In the genomic region with DNA sequence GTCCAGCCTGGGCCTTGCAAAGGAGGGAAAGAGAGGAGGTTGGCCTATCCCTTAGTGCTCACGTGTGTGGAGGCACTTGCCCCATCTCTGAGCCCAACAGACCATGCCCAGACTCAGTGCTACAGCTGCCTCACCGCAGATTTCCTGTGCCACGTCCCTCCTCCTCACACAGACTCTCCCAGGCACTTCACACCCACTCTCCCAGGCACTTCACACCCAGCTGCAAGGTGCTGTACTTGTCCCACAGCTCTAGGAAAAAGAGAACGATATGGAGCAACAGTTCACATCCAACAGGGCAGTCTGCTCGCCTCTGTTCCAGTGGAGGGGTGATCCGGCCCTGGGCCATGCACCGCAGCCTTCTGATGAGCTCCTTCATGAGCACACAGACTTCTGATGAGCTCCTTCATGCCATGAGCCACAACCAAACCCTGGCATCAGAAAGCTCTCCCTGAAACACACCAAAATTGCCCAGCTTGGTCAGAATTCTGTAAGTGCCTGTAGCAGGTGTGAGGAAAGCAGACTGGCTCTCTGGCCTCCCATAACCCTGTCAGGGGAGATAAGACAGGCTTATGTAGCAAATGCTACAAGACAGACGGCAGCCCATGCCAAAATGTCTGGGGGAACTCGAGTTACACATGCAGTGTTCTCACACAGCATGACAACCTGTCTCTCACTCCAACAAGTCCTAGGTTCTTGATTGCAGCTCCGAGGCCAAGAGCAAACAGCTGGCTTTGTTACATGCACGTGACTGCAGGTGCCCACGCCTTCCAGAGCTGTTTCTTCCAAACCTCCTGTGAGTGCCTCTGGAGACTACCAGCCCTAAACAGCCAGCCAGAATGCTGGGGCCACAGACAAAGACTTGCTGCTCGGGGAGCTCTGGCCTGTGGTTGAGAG, we compare ENCODE assay signal across 12 cellular contexts.
DNase-seq lines count a peak whose midpoint lies in the region; ATAC-seq and TF ChIP-seq lines count a peak whose summit lies in the region.
"Had no signal": no experiment of that assay in that cellular context is flagged by ENCODE, and none has a peak within 500 bp of the region (broad histone marks: within the 10 kb centered on the region; RNA-seq: fewer than 3 reads in every experiment).

No MANE protein-coding gene starts in this region.

- H3K27me3 Mint-ChIP-seq in activated CD4-positive, alpha-beta T cell treated with anti-CD3 and anti-CD28 coated beads for 36 hours = no peaks in the 10 kb centered on the region
- peaks cover 6% of the 10 kb centered on the region for H3K27me3 Mint-ChIP-seq in Caco-2 (ENCODE audit: insufficient read depth, unreplicated experiment)
- H3K27me3 Mint-ChIP-seq: CD4-positive, alpha-beta memory T cell had no signal

- no peaks in the 10 kb centered on the region for H3K79me2 ChIP-seq in DND-41 (ENCODE audit: insufficient read depth, low read length)

- CTCF ChIA-PET in activated CD4-positive, alpha-beta T cell treated with anti-CD3 and anti-CD28 coated beads for 36 hours (lab: Charles Lee) = no interaction called here
- CTCF ChIA-PET in Caco-2 (lab: Charles Lee) = no interaction called here

- H4K20me1 ChIP-seq in DND-41 (ENCODE audit: insufficient read depth, low read length) = no peaks in the 10 kb centered on the region

- no TSS peak for BruUV-seq in Caco-2 (replicated peaks; lab: Mats Ljungman, UMichigan)

- H3K9me3 ChIP-seq in DND-41 (ENCODE audit: insufficient read depth, low read length, severe bottlenecking) (no peaks in the 10 kb centered on the region), cardiac muscle cell (ENCODE audit: low read depth) (no peaks in the 10 kb centered on the region), Caco-2 (no peaks in the 10 kb centered on the region), MG63 (no peaks in the 10 kb centered on the region)
- H3K9me3 ChIP-seq: suprapubic skin had no signal

- peaks cover 7% of the 10 kb centered on the region for H3K4me1 Mint-ChIP-seq in activated CD4-positive, alpha-beta T cell treated with anti-CD3 and anti-CD28 coated beads for 36 hours
- H3K4me1 Mint-ChIP-seq in Caco-2 (ENCODE audit: low read depth, unreplicated experiment) = no peaks in the 10 kb centered on the region

- H3K4me3 ChIP-seq in DND-41 (ENCODE audit: low read depth in 1 of 2, low read length in 2 of 2) (peak overlapping the region in 1 of 2 experiments; percentile 34; a peak in 1 of 4 replicates), cardiac muscle cell (no peak overlapping the region), Caco-2 (ENCODE audit: low read depth, low read length) (no peak overlapping the region), MG63 (no peak overlapping the region)
- H3K4me3 ChIP-seq: suprapubic skin had no signal

- no peaks in the 10 kb centered on the region for H3K9me3 Mint-ChIP-seq in activated CD4-positive, alpha-beta T cell treated with anti-CD3 and anti-CD28 coated beads for 36 hours (ENCODE audit: low read depth)
- no peaks in the 10 kb centered on the region for H3K9me3 Mint-ChIP-seq in Caco-2 (ENCODE audit: unreplicated experiment)

- H3K27ac ChIP-seq in DND-41 (ENCODE audit: low read length) = peak overlapping the region; percentile 99
- peak overlapping the region; percentile 85 for H3K27ac ChIP-seq in cardiac muscle cell
- H3K27ac ChIP-seq: suprapubic skin had no signal

- DNase-seq in DND-41 = peak; percentile 88
- DNase-seq in NCI-H1436 (lab: John Stamatoyannopoulos, UW) = peak; percentile 55
- peak in 1 of 2 donors; percentile 74 for DNase-seq in cardiac muscle cell (ENCODE audit: low read depth in 1 of 2, low spot score in 1 of 2)
- DNase-seq in GM03348 (ENCODE audit: low spot score) = no peak
- DNase-seq in activated CD4-positive, alpha-beta T cell treated with anti-CD3 and anti-CD28 coated beads for 36 hours = no peak
- DNase-seq in Caco-2 = no peak
- DNase-seq in MG63 = no peak
- DNase-seq: CD4-positive, alpha-beta memory T cell; mammary epithelial cell had no signal

- no peaks in the 10 kb centered on the region for H3K36me3 ChIP-seq in DND-41 (ENCODE audit: insufficient read depth, low read length)
- no peaks in the 10 kb centered on the region for H3K36me3 ChIP-seq in cardiac muscle cell
- no peaks in the 10 kb centered on the region for H3K36me3 ChIP-seq in Caco-2 (ENCODE audit: control insufficient read depth, insufficient read depth, low read length)
- no peaks in the 10 kb centered on the region for H3K36me3 ChIP-seq in MG63
- H3K36me3 ChIP-seq: suprapubic skin had no signal

- H3K4me1 ChIP-seq in DND-41 (ENCODE audit: insufficient read depth, low read length) = peaks cover 54% of the 10 kb centered on the region
- peaks cover 47% of the 10 kb centered on the region for H3K4me1 ChIP-seq in cardiac muscle cell (ENCODE audit: low read depth)
- H3K4me1 ChIP-seq in Caco-2 = no peaks in the 10 kb centered on the region
- H3K4me1 ChIP-seq: suprapubic skin had no signal

- no peaks in the 10 kb centered on the region for H3K36me3 Mint-ChIP-seq in activated CD4-positive, alpha-beta T cell treated with anti-CD3 and anti-CD28 coated beads for 36 hours (ENCODE audit: low read depth)
- H3K36me3 Mint-ChIP-seq in Caco-2 (ENCODE audit: insufficient read depth, unreplicated experiment) = no peaks in the 10 kb centered on the region
- H3K36me3 Mint-ChIP-seq: CD4-positive, alpha-beta memory T cell had no signal

- H2AFZ ChIP-seq in DND-41 (ENCODE audit: low read depth, low read length) = peak overlapping the region; percentile 40

- no peak overlapping the region for H3K27ac Mint-ChIP-seq in activated CD4-positive, alpha-beta T cell treated with anti-CD3 and anti-CD28 coated beads for 36 hours
- no peak overlapping the region for H3K27ac Mint-ChIP-seq in Caco-2 (ENCODE audit: unreplicated experiment)
- H3K27ac Mint-ChIP-seq: CD4-positive, alpha-beta memory T cell had no signal

- peak overlapping the region; percentile 51 for H3K4me2 ChIP-seq in DND-41 (ENCODE audit: insufficient read depth, low read length)

- H3K27me3 ChIP-seq in DND-41 (ENCODE audit: insufficient read depth, low read length, poor library complexity) = no peaks in the 10 kb centered on the region
- H3K27me3 ChIP-seq in cardiac muscle cell = no peaks in the 10 kb centered on the region
- no peaks in the 10 kb centered on the region for H3K27me3 ChIP-seq in Caco-2 (replicated peaks; ENCODE audit: control insufficient read depth, insufficient read depth, low read length)
- no peaks in the 10 kb centered on the region for H3K27me3 ChIP-seq in MG63
- H3K27me3 ChIP-seq: suprapubic skin had no signal

- POLR2A ChIA-PET in activated CD4-positive, alpha-beta T cell treated with anti-CD3 and anti-CD28 coated beads for 36 hours (lab: Charles Lee) = no interaction called here
- POLR2A ChIA-PET in Caco-2 (lab: Charles Lee) = no interaction called here

- TF ChIP-seq CTCF in DND-41 (IDR thresholded peaks at IDR 0.05; ENCODE audit: borderline replicate concordance, extremely low read depth, low read length, poor library complexity, severe bottlenecking) (no peak), cardiac muscle cell (IDR thresholded peaks at IDR 0.05; ENCODE audit: low read depth, low read length) (no peak), Caco-2 (IDR thresholded peaks at IDR 0.05; ENCODE audit: insufficient read depth in 1 of 2, low read depth in 1 of 2, low read length in 1 of 2, severe bottlenecking in 1 of 2, unreplicated experiment in 1 of 2) (no peak)

- intact Hi-C loops in activated CD4-positive, alpha-beta T cell treated with anti-CD3 and anti-CD28 coated beads for 36 hours (cut with DNase I, micrococcal nuclease) = no loop called here
- intact Hi-C loops in Caco-2 (cut with micrococcal nuclease; ENCODE audit: unreplicated experiment) = no loop called here

- peak; percentile 83 for ATAC-seq in DND-41 (ENCODE audit: insufficient read depth, low read depth)
- peak; percentile 63 for ATAC-seq in GM21423 (IDR thresholded peaks at IDR 0.05; ENCODE audit: unreplicated experiment)
- no peak for ATAC-seq in activated CD4-positive, alpha-beta T cell treated with anti-CD3 and anti-CD28 coated beads for 36 hours
- ATAC-seq: Panc1 had no signal

- H3K9ac ChIP-seq in DND-41 (ENCODE audit: low read depth, low read length) = peak overlapping the region; percentile 65

- H3K4me3 Mint-ChIP-seq in activated CD4-positive, alpha-beta T cell treated with anti-CD3 and anti-CD28 coated beads for 36 hours = no peak overlapping the region
- no peak overlapping the region for H3K4me3 Mint-ChIP-seq in Caco-2 (ENCODE audit: unreplicated experiment)

Comparison
In these comparisons a context has a peak if more than half of its experiments do, and no peak if none do; other contexts are left out.
1. DNase-seq: peak in DND-41 (single experiment) and NCI-H1436 (single experiment); none in GM03348 (single experiment), activated CD4-positive, alpha-beta T cell treated with anti-CD3 and anti-CD28 coated beads for 36 hours (single experiment), Caco-2 (0 of 2) and MG63 (single experiment).